Comparison of ENCODE assay signal across 9 cellular contexts in the genomic region with DNA sequence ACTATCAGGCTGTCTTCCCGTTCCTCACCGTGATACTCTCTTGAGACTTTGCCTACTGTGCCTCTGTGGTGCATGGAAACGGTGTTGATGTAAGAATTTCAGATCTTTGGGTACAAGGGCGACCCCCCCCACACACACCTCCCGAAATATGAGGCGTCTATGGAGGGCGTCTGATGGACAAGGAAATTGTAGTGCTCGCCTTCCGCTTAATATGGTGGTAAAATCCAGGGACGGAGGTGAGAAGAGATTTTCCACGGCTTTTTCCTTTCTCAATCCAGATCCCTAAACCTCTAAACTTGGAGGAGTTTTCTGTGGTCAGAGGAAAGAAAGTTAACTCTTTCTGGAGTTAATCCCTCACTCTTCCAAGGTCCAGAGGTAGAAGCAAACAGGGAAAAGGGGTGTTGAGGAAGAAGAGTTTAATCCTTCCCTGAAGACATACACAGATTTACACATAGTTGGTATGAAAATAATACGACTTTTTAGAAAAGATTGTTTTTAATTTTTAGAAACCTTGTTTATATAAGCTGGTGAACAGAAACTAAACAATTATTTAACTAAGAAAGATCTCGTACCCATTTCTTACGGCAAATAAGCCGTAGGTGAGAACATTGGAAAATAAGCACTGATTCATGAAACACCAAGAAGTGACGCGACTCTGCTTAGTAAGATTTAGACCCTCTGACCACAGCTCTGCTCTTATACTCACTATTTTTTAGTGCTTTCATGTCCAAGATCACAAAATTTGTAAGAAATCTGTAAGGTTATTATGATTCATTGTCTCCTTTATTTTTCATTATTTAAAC. TPM values are rescaled to one million over a fixed set of nuclear protein-coding genes. Genes with fewer than 3 reads are reported as not detected.
DNase-seq lines count a peak whose midpoint lies in the region; ATAC-seq and TF ChIP-seq lines count a peak whose summit lies in the region.
"Had no signal": no experiment of that assay in that cellular context is flagged by ENCODE, and none has a peak within 500 bp of the region (broad histone marks: within the 10 kb centered on the region; RNA-seq: fewer than 3 reads in every experiment).

No MANE protein-coding gene starts in this region.

- intact Hi-C loops in PC-9 (cut with micrococcal nuclease; ENCODE audit: unreplicated experiment), result no loop called here

- DNase-seq in AG10803 (ENCODE audit: low read depth), result no peak
- DNase-seq in PC-9, result no peak
- peak; percentile 49 for DNase-seq in epithelial cell of esophagus (ENCODE audit: low read depth)
- DNase-seq in trophoblast cell, result peak in 1 of 2 donors; percentile 18
- no peak for DNase-seq in A172 (ENCODE audit: low spot score)
- DNase-seq in globus pallidus (ENCODE audit: low spot score), result no peak
- no peak for DNase-seq in erythroblast (lab: John Stamatoyannopoulos, UW)

- H3F3A ChIP-seq in PC-9 (ENCODE audit: insufficient read depth, low read depth), result peaks cover 36% of the 10 kb centered on the region

- H4K12ac ChIP-seq in trophoblast cell (ENCODE audit: low read depth, low read length), result no peak overlapping the region

- no peaks in the 10 kb centered on the region for H3K79me1 ChIP-seq in trophoblast cell (ENCODE audit: low read length)

- peak overlapping the region; percentile 71 for H3K9ac ChIP-seq in trophoblast cell (ENCODE audit: low read length)

- H4K91ac ChIP-seq in trophoblast cell (ENCODE audit: low read depth, low read length), result no peak overlapping the region

- no peak overlapping the region for H3K23ac ChIP-seq in trophoblast cell (ENCODE audit: low read length)

- BruUV-seq in PC-9 (replicated peaks; lab: Mats Ljungman, UMichigan), result no TSS peak

- H2BK5ac ChIP-seq in trophoblast cell (ENCODE audit: low read depth, low read length, poor library complexity), result no peak overlapping the region

- H3K4me3 ChIP-seq in AG10803 (ENCODE audit: low read length) (peak overlapping the region; percentile 65), PC-9 (peak overlapping the region; percentile 63), epithelial cell of esophagus (ENCODE audit: low read length) (peak overlapping the region; percentile 77), trophoblast cell (ENCODE audit: low read depth, low read length) (peak overlapping the region; percentile 74)

- H3K27ac ChIP-seq in PC-9 (peak overlapping the region; percentile 51), trophoblast cell (ENCODE audit: low read depth, low read length) (no peak overlapping the region)

- no peaks in the 10 kb centered on the region for H3K79me2 ChIP-seq in PC-9 (ENCODE audit: low read depth)
- peaks cover 2% of the 10 kb centered on the region for H3K79me2 ChIP-seq in trophoblast cell (ENCODE audit: control insufficient read depth, insufficient read depth, low read length, poor library complexity)

- no peaks in the 10 kb centered on the region for H4K20me1 ChIP-seq in PC-9 (ENCODE audit: insufficient read depth)

- no peak overlapping the region for H3K18ac ChIP-seq in trophoblast cell (ENCODE audit: low read length)

- H3K36me3 ChIP-seq in PC-9 (ENCODE audit: low read depth) (no peaks in the 10 kb centered on the region), trophoblast cell (ENCODE audit: control insufficient read depth in 1 of 2, insufficient read depth in 2 of 2, low read length in 2 of 2) (no peaks in the 10 kb centered on the region)

- no peak overlapping the region for H2BK12ac ChIP-seq in trophoblast cell (ENCODE audit: low read length)

- TF ChIP-seq POLR2A in erythroblast (IDR thresholded peaks at IDR 0.05; ENCODE audit: low read length), result no peak

- TF ChIP-seq CTCF in AG10803 (conservative IDR thresholded peaks at IDR 0.05; ENCODE audit: low read length), result 0 out of 2 replicates have a peak, but pooled peaks have one; percentile 3
- no peak for TF ChIP-seq CTCF in PC-9 (conservative IDR thresholded peaks at IDR 0.05)
- no peak for TF ChIP-seq CTCF in epithelial cell of esophagus (IDR thresholded peaks at IDR 0.05; ENCODE audit: insufficient read depth, low read depth, low read length, missing control alignments)

- H2AK5ac ChIP-seq in trophoblast cell (ENCODE audit: low read length), result no peak overlapping the region

- no peak overlapping the region for H4K8ac ChIP-seq in trophoblast cell (ENCODE audit: low read depth, low read length)

- ATAC-seq in GM19452 (IDR thresholded peaks at IDR 0.05; ENCODE audit: unreplicated experiment), result peak; percentile 1

- H2AFZ ChIP-seq in PC-9, result peak overlapping the region; percentile 78
- H2AFZ ChIP-seq in trophoblast cell (ENCODE audit: insufficient read depth, low read length, poor library complexity), result no peak overlapping the region

- no peak overlapping the region for H2BK120ac ChIP-seq in trophoblast cell (ENCODE audit: insufficient read depth, low read length, poor library complexity)

- no peaks in the 10 kb centered on the region for H3K9me3 ChIP-seq in PC-9 (ENCODE audit: insufficient read depth, low read depth)
- H3K9me3 ChIP-seq in trophoblast cell (ENCODE audit: insufficient read depth, low read depth, low read length), result no peaks in the 10 kb centered on the region

- H3K4me1 ChIP-seq in PC-9 (replicated peaks; ENCODE audit: insufficient read depth) (peaks cover 24% of the 10 kb centered on the region), trophoblast cell (ENCODE audit: control insufficient read depth in 1 of 2, insufficient read depth in 2 of 2, low read length in 2 of 2) (no peaks in the 10 kb centered on the region)

- WGBS in trophoblast cell (ENCODE audit: extremely low coverage, insufficient coverage, insufficient read length), result no CpG with 5 or more reads among the region's 17 CpGs

- POLR2A ChIA-PET in PC-9 (lab: Charles Lee; ENCODE audit: unreplicated experiment), result no interaction called here

- CTCF ChIA-PET in PC-9 (lab: Charles Lee), result no interaction called here

- no peaks in the 10 kb centered on the region for H3K27me3 ChIP-seq in PC-9 (ENCODE audit: insufficient read depth, low read depth)
- H3K27me3 ChIP-seq in trophoblast cell (ENCODE audit: insufficient read depth, low read length), result no peaks in the 10 kb centered on the region

- H3K4me2 ChIP-seq in PC-9 (peak overlapping the region; percentile 69), trophoblast cell (ENCODE audit: low read length) (peak overlapping the region; percentile 91)

- H3K14ac ChIP-seq in trophoblast cell (ENCODE audit: low read length), result no peak overlapping the region

- H3K9me2 ChIP-seq in PC-9 (ENCODE audit: insufficient read depth), result no peaks in the 10 kb centered on the region

- no peak overlapping the region for H3K4ac ChIP-seq in trophoblast cell (ENCODE audit: low read depth, low read length)

RNA-seq across cellular contexts. Expression of a gene that starts 23.1 kb away (rescaled TPM):
- not detected in 2 replicates for total RNA-seq in PC-9 (2021)
- polyA plus RNA-seq in trophoblast cell (2013), result not detected in 2 replicates
- not detected in 2 replicates for total RNA-seq in A172 (2014; rRNA removed; shearing (Covaris generic))
- total RNA-seq: lung microvascular endothelial cell had no signal

RNA-seq across cellular contexts. Expression of a gene that starts 26.4 kb away (rescaled TPM):
- not detected in 2 replicates for total RNA-seq in PC-9 (2021)
- polyA plus RNA-seq in trophoblast cell (2013), result not detected in 2 replicates
- not detected in 2 replicates for total RNA-seq in A172 (2014; rRNA removed; shearing (Covaris generic))
- total RNA-seq: lung microvascular endothelial cell had no signal

RNA-seq across cellular contexts. Expression of a gene that starts 27.3 kb away (rescaled TPM):
- not detected in 2 replicates for total RNA-seq in PC-9 (2021)
- polyA plus RNA-seq in trophoblast cell (2013), result not detected in 2 replicates
- total RNA-seq in A172 (2014; rRNA removed; shearing (Covaris generic)), result not detected in 2 replicates
- total RNA-seq: lung microvascular endothelial cell had no signal

RNA-seq across cellular contexts. Expression of a gene that starts 53.4 kb away (rescaled TPM):
- not detected in 2 replicates for total RNA-seq in PC-9 (2021)
- not detected in 2 replicates for polyA plus RNA-seq in trophoblast cell (2013)
- not detected in 2 replicates for total RNA-seq in A172 (2014; rRNA removed; shearing (Covaris generic))
- total RNA-seq: lung microvascular endothelial cell had no signal
